ENCODE assay signal across 10 cellular contexts in genomic region chr1:114154963-114155322, GRCh38. TPM values are rescaled to one million over a fixed set of nuclear protein-coding genes. Genes with fewer than 3 reads are reported as not detected.
DNase-seq lines count a peak whose midpoint lies in the region; ATAC-seq and TF ChIP-seq lines count a peak whose summit lies in the region.
"Had no signal": no experiment of that assay in that cellular context is flagged by ENCODE, and none has a peak within 500 bp of the region (broad histone marks: within the 10 kb centered on the region; RNA-seq: fewer than 3 reads in every experiment).

No MANE protein-coding gene starts in this region.

- peak; percentile 24 for DNase-seq in A673 (ENCODE audit: low spot score)
- peak; percentile 50 for DNase-seq in EL
- peak; percentile 42 for DNase-seq in activated CD8-positive, alpha-beta T cell treated with anti-CD3 and anti-CD28 coated beads for 36 hours
- DNase-seq in iris pigment epithelial cell (ENCODE audit: low read depth), result peak; percentile 2
- DNase-seq in caudate nucleus (lab: John Stamatoyannopoulos, UW), result no peak
- no peak for DNase-seq in cerebellar nuclear complex (lab: John Stamatoyannopoulos, UW)

- no peak overlapping the region for H3K4me3 Mint-ChIP-seq in activated CD8-positive, alpha-beta T cell treated with anti-CD3 and anti-CD28 coated beads for 36 hours

- ATAC-seq in activated CD8-positive, alpha-beta T cell treated with anti-CD3 and anti-CD28 coated beads for 36 hours, result peak; percentile 45
- ATAC-seq in GM19035 (IDR thresholded peaks at IDR 0.05; ENCODE audit: unreplicated experiment) (no peak), GM21367 (IDR thresholded peaks at IDR 0.05; ENCODE audit: unreplicated experiment) (no peak)

- intact Hi-C loops in A673 (cut with micrococcal nuclease; ENCODE audit: unreplicated experiment), result no loop called here
- intact Hi-C loops in activated CD8-positive, alpha-beta T cell treated with anti-CD3 and anti-CD28 coated beads for 36 hours (cut with micrococcal nuclease), result no loop called here

- POLR2A ChIA-PET in A673 (lab: Charles Lee; ENCODE audit: low non-redundant PET), result no interaction called here
- POLR2A ChIA-PET in activated CD8-positive, alpha-beta T cell treated with anti-CD3 and anti-CD28 coated beads for 36 hours (lab: Charles Lee), result interaction anchor here (2.0 kb wide), 1 partner anchor 10 kb away, joined by 6 read pairs; no protein-coding TSS in a partner anchor

- no peak overlapping the region for H3K27ac ChIP-seq in A673 (ENCODE audit: low read depth, low read length, poor library complexity, severe bottlenecking)
- H3K27ac ChIP-seq in caudate nucleus (ENCODE audit: low read depth, low read length), result no peak overlapping the region
- H3K27ac ChIP-seq: epithelial cell of prostate had no signal

- no peaks in the 10 kb centered on the region for H3K36me3 Mint-ChIP-seq in activated CD8-positive, alpha-beta T cell treated with anti-CD3 and anti-CD28 coated beads for 36 hours (ENCODE audit: low read depth)

- peaks cover 11% of the 10 kb centered on the region for H3K4me1 Mint-ChIP-seq in activated CD8-positive, alpha-beta T cell treated with anti-CD3 and anti-CD28 coated beads for 36 hours (ENCODE audit: low read depth)

- TF ChIP-seq CTCF in A673 (conservative IDR thresholded peaks at IDR 0.05; ENCODE audit: low read depth, low read length), result no peak
- TF ChIP-seq CTCF in activated CD8-positive, alpha-beta T cell treated with anti-CD3 and anti-CD28 coated beads for 36 hours (IDR thresholded peaks at IDR 0.05), result no peak

- peaks cover 28% of the 10 kb centered on the region for H3K4me1 ChIP-seq in A673 (ENCODE audit: insufficient read depth, low read length, poor library complexity, severe bottlenecking)

- BruUV-seq in A673 (replicated peaks; lab: Mats Ljungman, UMichigan), result no TSS peak

- CTCF ChIA-PET in A673 (lab: Charles Lee), result no interaction called here
- CTCF ChIA-PET in activated CD8-positive, alpha-beta T cell treated with anti-CD3 and anti-CD28 coated beads for 36 hours (lab: Charles Lee), result interaction anchor here (1.2 kb wide), 1 partner anchor 128 kb away, joined by 5 read pairs; no protein-coding TSS in a partner anchor

- H3K27ac Mint-ChIP-seq in activated CD8-positive, alpha-beta T cell treated with anti-CD3 and anti-CD28 coated beads for 36 hours, result no peak overlapping the region

- peak overlapping the region; percentile 82 for H3K4me3 ChIP-seq in A673 (ENCODE audit: low read depth, low read length, poor library complexity, severe bottlenecking)

- no peaks in the 10 kb centered on the region for H3K9me3 ChIP-seq in A673 (ENCODE audit: low read depth, low read length, poor library complexity, severe bottlenecking)

- H3K27me3 Mint-ChIP-seq in activated CD8-positive, alpha-beta T cell treated with anti-CD3 and anti-CD28 coated beads for 36 hours, result peaks cover 62% of the 10 kb centered on the region

- H3K36me3 ChIP-seq in A673 (ENCODE audit: insufficient read depth, low read length, poor library complexity, severe bottlenecking), result no peaks in the 10 kb centered on the region

- no peaks in the 10 kb centered on the region for H3K9me3 Mint-ChIP-seq in activated CD8-positive, alpha-beta T cell treated with anti-CD3 and anti-CD28 coated beads for 36 hours

- H3K27me3 ChIP-seq in A673 (replicated peaks; ENCODE audit: insufficient read depth, low read depth, low read length, poor library complexity), result no peaks in the 10 kb centered on the region

RNA-seq across cellular contexts. Expression of gene SYT6, which starts 1.3 kb away (rescaled TPM):
- total RNA-seq in A673 (2021), result 66.0 and 71.9 TPM in 2 replicates
- not detected for total RNA-seq in activated CD8-positive, alpha-beta T cell treated with anti-CD3 and anti-CD28 coated beads for 36 hours
- total RNA-seq: activated CD8-positive, alpha-beta memory T cell treated with anti-CD3 and anti-CD28 coated beads for 36 hours had no signal

Comparison
In these comparisons a context has a peak if more than half of its experiments do, and no peak if none do; other contexts are left out.
1. DNase-seq: peak in A673 (single experiment), EL (single experiment), activated CD8-positive, alpha-beta T cell treated with anti-CD3 and anti-CD28 coated beads for 36 hours (single experiment) and iris pigment epithelial cell (single experiment); none in caudate nucleus (0 of 61) and cerebellar nuclear complex (0 of 2).
2. RNA of gene SYT6, which starts 1.3 kb away (total RNA-seq): 66.0 to 71.9 TPM in A673; not detected in activated CD8-positive, alpha-beta T cell treated with anti-CD3 and anti-CD28 coated beads for 36 hours; every median in the first group is over 10 times any median in the second.